In the genomic region with DNA sequence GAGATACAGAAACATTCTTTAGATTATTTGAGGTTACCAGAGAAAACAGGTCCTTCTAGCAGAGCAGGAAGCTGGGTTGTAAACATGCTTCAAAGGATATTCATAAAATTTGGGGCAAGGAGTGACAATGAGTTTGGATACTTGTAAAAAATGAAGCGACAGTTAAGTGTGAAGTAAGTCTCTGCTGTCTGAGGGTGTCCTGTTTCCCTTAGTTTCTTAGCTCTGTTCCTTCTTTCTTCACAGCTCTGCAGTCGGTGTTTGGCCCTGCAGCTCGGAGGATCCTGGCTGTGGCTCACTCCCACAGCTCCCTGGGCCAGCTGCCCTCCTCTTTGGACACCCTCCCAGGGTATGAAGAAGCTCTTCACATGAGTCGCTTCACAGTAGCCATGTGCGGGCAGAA, we compare ENCODE assay signal across 14 cellular contexts. TPM values are rescaled to one million over a fixed set of nuclear protein-coding genes. Genes with fewer than 3 reads are reported as not detected.
DNase-seq lines count a peak whose midpoint lies in the region; ATAC-seq lines count a peak whose summit lies in the region.
"Had no signal": no experiment of that assay in that cellular context is flagged by ENCODE, and none has a peak within 500 bp of the region (broad histone marks: within the 10 kb centered on the region; RNA-seq: fewer than 3 reads in every experiment).

No MANE protein-coding gene starts in this region.

- H3K27ac ChIP-seq in right cardiac atrium (ENCODE audit: low read length), result no peak overlapping the region
- no peak overlapping the region for H3K27ac ChIP-seq in CD4-positive, alpha-beta memory T cell (ENCODE audit: low read depth, low read length)

- peaks cover 3 to 5% (median 4%) of the 10 kb centered on the region in 4 donors for H3K4me1 Mint-ChIP-seq in CD4-positive, alpha-beta memory T cell

- ATAC-seq in right cardiac atrium (peak; percentile 67 to 77), sciatic nerve (peak; percentile 60), GM21576 (IDR thresholded peaks at IDR 0.05; ENCODE audit: unreplicated experiment) (no peak), HG03097 (IDR thresholded peaks at IDR 0.05; ENCODE audit: low FRiP score, unreplicated experiment) (no peak)
- ATAC-seq: CD8-positive, alpha-beta T cell had no signal

- intact Hi-C loops in right cardiac atrium (cut with DNase I) (loop anchor here in 3 of 4 donors (2.0 to 5.0 kb wide), 2 partner anchors 32 to 37 kb away; no protein-coding TSS in a partner anchor), sciatic nerve (cut with DNase I) (no loop called here)
- intact Hi-C loops in CD4-positive, alpha-beta memory T cell (cut with micrococcal nuclease), result loop anchor here (1.0 to 5.0 kb wide), 5 partner anchors 36 to 439 kb away; no protein-coding TSS in a partner anchor

- POLR2A ChIA-PET in CD4-positive, alpha-beta memory T cell (lab: Charles Lee; ENCODE audit: partially characterized antibody), result no interaction called here

- no peaks in the 10 kb centered on the region for H3K36me3 Mint-ChIP-seq in CD4-positive, alpha-beta memory T cell
- H3K36me3 Mint-ChIP-seq: CD8-positive, alpha-beta T cell had no signal

- peak; percentile 22 for DNase-seq in HCEC 1CT
- DNase-seq in cerebellar cortex (ENCODE audit: low spot score), result peak; percentile 12
- DNase-seq in right cardiac atrium, result peak; percentile 30 to 80 (median 74)
- no peak for DNase-seq in sciatic nerve (ENCODE audit: low spot score)
- no peak for DNase-seq in CD4-positive, alpha-beta memory T cell
- DNase-seq in GM19240 (ENCODE audit: insufficient read length, low spot score), result no peak
- DNase-seq: activated CD8-positive, alpha-beta memory T cell treated with anti-CD3 and anti-CD28 coated beads for 24 hours; CD8-positive, alpha-beta T cell; NCI-H2081 treated with DMSO at 0.1 percent for 48 hours; small intestine had no signal

- no peaks in the 10 kb centered on the region for H3K9me3 ChIP-seq in right cardiac atrium (ENCODE audit: control insufficient read depth, low read length)
- H3K9me3 ChIP-seq in CD4-positive, alpha-beta memory T cell (ENCODE audit: control insufficient read depth in 1 of 2, low read length in 2 of 2), result no peaks in the 10 kb centered on the region

- no peak overlapping the region for H3K27ac Mint-ChIP-seq in CD4-positive, alpha-beta memory T cell
- H3K27ac Mint-ChIP-seq: CD8-positive, alpha-beta T cell; nephron; stimulated activated naive CD8-positive, alpha-beta T cell treated with anti-CD3 and anti-CD28 coated beads, Interleukin-15, Interleukin-2, amounts not matched to agents 100 ng/mL and 50 ng/mL, for 24 hours had no signal

- 41% methylated on average over 5 of the region's 5 CpGs for WGBS in right cardiac atrium

- H3K36me3 ChIP-seq in CD4-positive, alpha-beta memory T cell (ENCODE audit: insufficient read depth, low read length), result no peaks in the 10 kb centered on the region

- no peaks in the 10 kb centered on the region for H3K4me1 ChIP-seq in right cardiac atrium (ENCODE audit: control insufficient read depth, insufficient read depth, low read length)
- no peaks in the 10 kb centered on the region for H3K4me1 ChIP-seq in CD4-positive, alpha-beta memory T cell (ENCODE audit: insufficient read depth, low read length)

- no peaks in the 10 kb centered on the region for H3K9me3 Mint-ChIP-seq in CD4-positive, alpha-beta memory T cell
- H3K9me3 Mint-ChIP-seq: CD8-positive, alpha-beta T cell; nephron; stimulated activated naive CD8-positive, alpha-beta T cell treated with anti-CD3 and anti-CD28 coated beads, Interleukin-15, Interleukin-2, amounts not matched to agents 100 ng/mL and 50 ng/mL, for 24 hours had no signal

- H3K27me3 Mint-ChIP-seq in CD4-positive, alpha-beta memory T cell, result peaks cover 9 to 21% of the 10 kb centered on the region in 2 donors

- CTCF ChIA-PET in CD4-positive, alpha-beta memory T cell (lab: Charles Lee; ENCODE audit: partially characterized antibody), result interaction anchor here (0.7 to 5.0 kb wide), 9 partner anchors 12 to 1570 kb away, joined by 3 to 53 read pairs (median 3); no protein-coding TSS in a partner anchor

- no peak overlapping the region for H3K4me3 ChIP-seq in right cardiac atrium (ENCODE audit: low read length)
- H3K4me3 ChIP-seq in CD4-positive, alpha-beta memory T cell (ENCODE audit: low read length in 2 of 2), result no peak overlapping the region

- H3K4me3 Mint-ChIP-seq in CD4-positive, alpha-beta memory T cell, result no peak overlapping the region
- H3K4me3 Mint-ChIP-seq: CD8-positive, alpha-beta T cell; nephron; stimulated activated naive CD8-positive, alpha-beta T cell treated with anti-CD3 and anti-CD28 coated beads, Interleukin-15, Interleukin-2, amounts not matched to agents 100 ng/mL and 50 ng/mL, for 24 hours had no signal

- no peaks in the 10 kb centered on the region for H3K27me3 ChIP-seq in right cardiac atrium (ENCODE audit: control insufficient read depth, insufficient read depth)
- no peaks in the 10 kb centered on the region for H3K27me3 ChIP-seq in CD4-positive, alpha-beta memory T cell (ENCODE audit: insufficient read depth, low read length)

RNA-seq across cellular contexts. Expression of gene TMEM52B, which starts 10.8 kb away (rescaled TPM):
- total RNA-seq in right cardiac atrium (not detected), sciatic nerve (0.45 TPM)
- polyA plus RNA-seq in right cardiac atrium, result 0.07 TPM
- total RNA-seq in CD4-positive, alpha-beta memory T cell, result not detected
- polyA plus RNA-seq in CD4-positive, alpha-beta memory T cell, result not detected
- total RNA-seq: CD8-positive, alpha-beta T cell had no signal

RNA-seq across cellular contexts. Expression of gene OLR1, which starts 17.7 kb away (rescaled TPM):
- total RNA-seq in right cardiac atrium (under 1 TPM; 0.60 to 0.81 (median 0.75) TPM), sciatic nerve (33.1 TPM)
- polyA plus RNA-seq in right cardiac atrium, result 0.27 TPM
- total RNA-seq in CD4-positive, alpha-beta memory T cell, result under 1 TPM in 1 of 2 experiments, not detected in 1; 0.42 TPM
- not detected for polyA plus RNA-seq in CD4-positive, alpha-beta memory T cell
- total RNA-seq: CD8-positive, alpha-beta T cell had no signal

RNA-seq across cellular contexts. Expression of gene GABARAPL1, which starts 23.0 kb away (rescaled TPM):
- 100 to 1,000 TPM; 212 to 302 (median 279) TPM for total RNA-seq in right cardiac atrium
- polyA plus RNA-seq in right cardiac atrium, result 208 TPM
- total RNA-seq in sciatic nerve, result 167 TPM
- 10 to 100 TPM; 35.3 to 36.3 TPM for total RNA-seq in CD4-positive, alpha-beta memory T cell
- polyA plus RNA-seq in CD4-positive, alpha-beta memory T cell, result 10 to 100 TPM; 12.8 to 16.2 TPM

RNA-seq across cellular contexts. Expression of gene CLEC7A, which starts 59.7 kb away (rescaled TPM):
- total RNA-seq in right cardiac atrium, result 10 to 100 TPM in 2 of 4 donors, 1 to 10 TPM in 2; 4.8 to 14.9 (median 10.8) TPM
- 2.4 TPM for polyA plus RNA-seq in right cardiac atrium
- total RNA-seq in sciatic nerve, result 32.4 TPM
- 1 to 10 TPM in 1 of 2 experiments, under 1 TPM in 1; 0.89 to 1.3 TPM for total RNA-seq in CD4-positive, alpha-beta memory T cell
- under 1 TPM in 1 of 2 donors, not detected in 1; 0.46 TPM for polyA plus RNA-seq in CD4-positive, alpha-beta memory T cell

Comparison
In these comparisons a context has a peak if more than half of its experiments do, and no peak if none do; other contexts are left out.
1. DNase-seq: peak in HCEC 1CT (single experiment), cerebellar cortex (single experiment) and right cardiac atrium (3 of 3); none in sciatic nerve (single experiment), CD4-positive, alpha-beta memory T cell (0 of 5) and GM19240 (single experiment).
2. ATAC-seq: peak in right cardiac atrium (2 of 2) and sciatic nerve (single experiment); none in GM21576 (single experiment) and HG03097 (single experiment).
3. RNA of gene OLR1, which starts 17.7 kb away (total RNA-seq): 33.1 TPM in sciatic nerve (single experiment); 0.60 to 0.81 TPM in right cardiac atrium and 0.42 TPM in CD4-positive, alpha-beta memory T cell; every median in the first group is over 10 times any median in the second.